ENCODE assay signal across 31 cellular contexts in the genomic region with DNA sequence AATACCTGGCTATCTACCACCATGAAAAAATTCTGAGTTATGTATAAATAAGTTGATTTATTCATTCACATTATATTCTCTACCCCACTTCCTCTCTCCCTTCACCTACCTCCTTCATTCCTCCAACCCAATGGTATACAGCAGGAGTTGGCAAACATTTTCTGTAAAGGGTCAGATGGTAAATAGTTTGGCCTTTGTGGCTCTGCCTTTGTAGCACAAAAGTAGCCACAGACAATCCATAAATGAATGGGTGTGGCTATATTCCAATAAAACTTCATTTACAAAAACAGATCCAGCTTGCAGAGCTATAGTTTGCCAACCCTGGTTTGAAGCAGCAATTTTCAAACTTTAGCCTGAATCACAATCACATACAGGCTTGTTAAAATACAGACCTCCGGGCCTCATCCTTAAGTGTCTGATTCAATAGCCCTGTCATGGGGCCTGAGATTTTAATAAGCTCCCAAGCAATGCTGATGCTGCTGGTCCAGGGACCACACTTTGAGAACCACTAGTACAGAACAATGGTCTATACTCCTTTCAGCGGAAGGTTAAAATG.
"Had no signal": no experiment of that assay in that cellular context is flagged by ENCODE, and none has a peak within 500 bp of the region (broad histone marks: within the 10 kb centered on the region; RNA-seq: fewer than 3 reads in every experiment).

No MANE protein-coding gene starts in this region.

- H3K27ac ChIP-seq: brain microvascular endothelial cell, SJCRH30, SK-N-MC, WERI-Rb-1 had no signal

- DNase-seq: activated CD4-positive, alpha-beta memory T cell treated with anti-CD3 and anti-CD28 coated beads, Interleukin-2, amount 10 ng/mL, durations not matched to agents 7 days and 5 days; activated CD4-positive, alpha-beta T cell treated with anti-CD3 and anti-CD28 coated beads for 1 hour; activated CD4-positive, alpha-beta T cell treated with anti-CD3 and anti-CD28 coated beads for 48 hours; activated CD4-positive, CD25-positive, alpha-beta regulatory T cell; activated CD8-positive, alpha-beta memory T cell treated with anti-CD3 and anti-CD28 coated beads for 24 hours; activated CD8-positive, alpha-beta memory T cell treated with anti-CD3 and anti-CD28 coated beads, Interleukin-2, amount 10 ng/mL, durations not matched to agents 7 days and 5 days; activated CD8-positive, alpha-beta memory T cell treated with anti-CD3 and anti-CD28 coated beads, Interleukin-2, amount 50 U/mL, for 48 hours; activated effector memory CD4-positive, alpha-beta T cell treated with Interleukin-2 at 50 U/mL for 16 hours; activated naive CD4-positive, alpha-beta T cell treated with anti-CD3 and anti-CD28 coated beads, Interleukin-2, amount 10 ng/mL, durations not matched to agents 7 days and 5 days; activated naive CD8-positive, alpha-beta T cell treated with anti-CD3 and anti-CD28 coated beads, Interleukin-2, amount 50 U/mL, for 24 hours; activated T-cell treated with anti-CD3 and anti-CD28 coated beads, Interleukin-2, amount 50 U/mL, for 48 hours; anterior cingulate cortex; brain microvascular endothelial cell; central memory CD4-positive, alpha-beta T cell; Kasumi-1; KG1; MG63; NCI-H1048; NCI-H1105 treated with DMSO at 0.1 percent for 48 hours; NCI-H1436; NCI-H187; NCI-H2029 treated with DMSO at 0.1 percent for 48 hours; NCI-H2107; NCI-H2171; NCI-H510A; NCI-H526 treated with DMSO at 0.1 percent for 48 hours; SHP77; SJCRH30; T1000; WERI-Rb-1 had no signal
